In the genomic region with DNA sequence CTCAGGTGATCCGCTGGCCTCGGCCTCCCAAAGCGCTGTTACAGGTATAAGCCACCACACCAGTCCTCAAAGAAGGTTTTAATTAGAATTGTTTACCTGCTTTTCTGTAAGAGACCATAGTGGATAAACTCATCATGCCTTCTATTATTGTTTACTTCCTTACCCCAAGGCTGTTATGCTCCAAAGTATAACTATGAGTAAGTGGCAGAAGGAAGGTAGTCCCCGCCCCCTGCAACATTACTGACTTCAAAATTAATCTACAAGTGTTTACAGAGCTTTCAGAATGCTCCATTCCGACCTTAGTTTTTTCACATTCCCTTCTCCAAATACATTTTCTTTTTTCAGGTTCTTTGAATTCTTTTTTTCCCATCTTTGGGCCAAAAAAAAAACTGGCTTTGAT, we compare ENCODE assay signal across 13 cellular contexts.
A peak's percentile ranks its signal among the peaks of the same experiment; 100 is the strongest.
DNase-seq lines count a peak whose midpoint lies in the region; ATAC-seq and TF ChIP-seq lines count a peak whose summit lies in the region.
"Had no signal": no experiment of that assay in that cellular context is flagged by ENCODE, and none has a peak within 500 bp of the region (broad histone marks: within the 10 kb centered on the region; RNA-seq: fewer than 3 reads in every experiment).

No MANE protein-coding gene starts in this region.

- peak overlapping the region; percentile 16 to 64 for H3K27ac ChIP-seq in thoracic aorta
- no peak overlapping the region for H3K27ac ChIP-seq in suprapubic skin
- no peak overlapping the region for H3K27ac ChIP-seq in foreskin keratinocyte

- no peak for TF ChIP-seq POLR2A in suprapubic skin (IDR thresholded peaks at IDR 0.05)

- H3K27me3 ChIP-seq in adipocyte (replicated peaks; ENCODE audit: control insufficient read depth, insufficient read depth, low read length) (no peaks in the 10 kb centered on the region), thoracic aorta (replicated peaks; ENCODE audit: insufficient read depth) (no peaks in the 10 kb centered on the region), suprapubic skin (no peaks in the 10 kb centered on the region), foreskin keratinocyte (no peaks in the 10 kb centered on the region)

- ATAC-seq in thoracic aorta (ENCODE audit: insufficient number of reproducible peaks, low FRiP score, low read depth) (no peak), HG03521 (IDR thresholded peaks at IDR 0.05; ENCODE audit: unreplicated experiment) (no peak), foreskin keratinocyte (no peak)

- DNase-seq in adipocyte (ENCODE audit: low read depth) (peak; percentile 1), epithelial cell of esophagus (ENCODE audit: low read depth) (peak; percentile 30), thoracic aorta (ENCODE audit: low spot score) (no peak), activated T-cell treated with anti-CD3 and anti-CD28 coated beads for 4 hours (no peak), suprapubic skin (ENCODE audit: low spot score in 2 of 2) (no peak), foreskin keratinocyte (no peak)
- DNase-seq: C1 segment of cervical spinal cord; Calu3; CD4-positive, alpha-beta T cell; DMS 273 treated with DMSO at 0.1 percent for 48 hours; GOT3; H9 had no signal

- 90% methylated on average over 5 of the region's 5 CpGs for WGBS in suprapubic skin

- H3K9ac ChIP-seq in adipocyte (ENCODE audit: low read length), result no peak overlapping the region

- H3K9me3 ChIP-seq in adipocyte (ENCODE audit: control insufficient read depth, low read length) (peaks cover 13% of the 10 kb centered on the region), thoracic aorta (no peaks in the 10 kb centered on the region), suprapubic skin (no peaks in the 10 kb centered on the region)

- no peaks in the 10 kb centered on the region for H3K36me3 ChIP-seq in adipocyte (ENCODE audit: control insufficient read depth, insufficient read depth, low read length, severe bottlenecking)
- H3K36me3 ChIP-seq in thoracic aorta, result no peaks in the 10 kb centered on the region
- no peaks in the 10 kb centered on the region for H3K36me3 ChIP-seq in suprapubic skin

- no peak for TF ChIP-seq EP300 in suprapubic skin (IDR thresholded peaks at IDR 0.05)

- no peak overlapping the region for H3K4me3 ChIP-seq in adipocyte (ENCODE audit: low read length)
- no peak overlapping the region for H3K4me3 ChIP-seq in epithelial cell of esophagus (ENCODE audit: low read length)
- no peak overlapping the region for H3K4me3 ChIP-seq in thoracic aorta
- no peak overlapping the region for H3K4me3 ChIP-seq in suprapubic skin

- TF ChIP-seq CTCF in epithelial cell of esophagus (IDR thresholded peaks at IDR 0.05; ENCODE audit: insufficient read depth, low read depth, low read length, missing control alignments) (no peak), thoracic aorta (IDR thresholded peaks at IDR 0.05) (no peak), suprapubic skin (IDR thresholded peaks at IDR 0.05) (no peak), foreskin keratinocyte (conservative IDR thresholded peaks at IDR 0.05) (no peak)

- H3K4me1 ChIP-seq in adipocyte (ENCODE audit: control insufficient read depth, insufficient read depth, low read length) (no peaks in the 10 kb centered on the region), thoracic aorta (ENCODE audit: control insufficient read depth in 1 of 2, low read depth in 2 of 2) (peaks cover 0 to 17% of the 10 kb centered on the region in 2 donors), suprapubic skin (no peaks in the 10 kb centered on the region), foreskin keratinocyte (no peaks in the 10 kb centered on the region)

Comparison
In these comparisons a context has a peak if more than half of its experiments do, and no peak if none do; other contexts are left out.
1. DNase-seq: peak in adipocyte (single experiment) and epithelial cell of esophagus (single experiment); none in thoracic aorta (single experiment), activated T-cell treated with anti-CD3 and anti-CD28 coated beads for 4 hours (single experiment), suprapubic skin (0 of 2) and foreskin keratinocyte (0 of 2).
2. H3K27ac ChIP-seq: peak in thoracic aorta (2 of 2); none in suprapubic skin (single experiment) and foreskin keratinocyte (single experiment).